ENCODE assay signal across 1 cellular context in the genomic region with DNA sequence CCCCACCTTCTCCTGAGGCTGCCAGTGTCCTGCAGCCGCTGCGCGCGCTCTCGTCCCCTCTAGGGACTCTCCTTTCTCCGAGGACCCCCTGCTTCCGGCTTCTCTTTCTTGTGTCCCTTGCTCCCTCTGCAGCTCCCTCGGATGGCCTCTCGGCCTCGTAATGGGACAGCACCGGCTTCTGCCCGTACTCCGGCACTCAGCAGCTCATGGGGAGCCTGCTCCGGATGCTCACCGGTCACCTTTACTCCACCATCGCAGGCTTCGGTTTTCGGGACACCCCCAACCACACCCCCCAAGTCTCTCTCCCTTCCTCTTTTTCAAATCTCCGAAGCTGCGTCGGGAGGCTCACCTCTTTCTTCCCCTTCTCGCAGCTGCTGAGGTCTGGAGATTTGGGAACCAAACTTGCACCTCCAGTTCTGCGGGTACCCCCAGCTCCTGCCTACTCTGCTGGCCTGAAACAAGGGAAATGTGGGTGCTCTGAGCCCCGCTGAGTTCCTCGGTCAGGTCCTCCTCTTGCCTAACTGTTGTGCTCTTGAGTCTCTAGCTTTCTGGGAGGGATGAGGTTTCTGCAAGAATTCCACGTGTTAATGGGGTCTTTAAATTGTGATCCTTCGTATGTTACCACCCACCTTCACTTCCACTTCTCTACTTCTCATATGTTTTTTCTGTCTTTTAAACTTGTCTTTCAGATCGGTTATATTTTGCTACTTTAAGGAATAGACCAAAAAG.
TF ChIP-seq lines count a peak whose summit lies in the region.

No MANE protein-coding gene starts in this region.

TF ChIP-seq in GM23338, 12 proteins besides CTCF, POLR2A, EP300 and RAD21 (continued from another document):
- TF ChIP-seq, protein P1, sequence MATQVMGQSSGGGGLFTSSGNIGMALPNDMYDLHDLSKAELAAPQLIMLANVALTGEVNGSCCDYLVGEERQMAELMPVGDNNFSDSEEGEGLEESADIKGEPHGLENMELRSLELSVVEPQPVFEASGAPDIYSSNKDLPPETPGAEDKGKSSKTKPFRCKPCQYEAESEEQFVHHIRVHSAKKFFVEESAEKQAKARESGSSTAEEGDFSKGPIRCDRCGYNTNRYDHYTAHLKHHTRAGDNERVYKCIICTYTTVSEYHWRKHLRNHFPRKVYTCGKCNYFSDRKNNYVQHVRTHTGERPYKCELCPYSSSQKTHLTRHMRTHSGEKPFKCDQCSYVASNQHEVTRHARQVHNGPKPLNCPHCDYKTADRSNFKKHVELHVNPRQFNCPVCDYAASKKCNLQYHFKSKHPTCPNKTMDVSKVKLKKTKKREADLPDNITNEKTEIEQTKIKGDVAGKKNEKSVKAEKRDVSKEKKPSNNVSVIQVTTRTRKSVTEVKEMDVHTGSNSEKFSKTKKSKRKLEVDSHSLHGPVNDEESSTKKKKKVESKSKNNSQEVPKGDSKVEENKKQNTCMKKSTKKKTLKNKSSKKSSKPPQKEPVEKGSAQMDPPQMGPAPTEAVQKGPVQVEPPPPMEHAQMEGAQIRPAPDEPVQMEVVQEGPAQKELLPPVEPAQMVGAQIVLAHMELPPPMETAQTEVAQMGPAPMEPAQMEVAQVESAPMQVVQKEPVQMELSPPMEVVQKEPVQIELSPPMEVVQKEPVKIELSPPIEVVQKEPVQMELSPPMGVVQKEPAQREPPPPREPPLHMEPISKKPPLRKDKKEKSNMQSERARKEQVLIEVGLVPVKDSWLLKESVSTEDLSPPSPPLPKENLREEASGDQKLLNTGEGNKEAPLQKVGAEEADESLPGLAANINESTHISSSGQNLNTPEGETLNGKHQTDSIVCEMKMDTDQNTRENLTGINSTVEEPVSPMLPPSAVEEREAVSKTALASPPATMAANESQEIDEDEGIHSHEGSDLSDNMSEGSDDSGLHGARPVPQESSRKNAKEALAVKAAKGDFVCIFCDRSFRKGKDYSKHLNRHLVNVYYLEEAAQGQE (IDR thresholded peaks at IDR 0.05; ENCODE audit: unreplicated experiment): no peak
- TF ChIP-seq JUNB (IDR thresholded peaks at IDR 0.05; ENCODE audit: unreplicated experiment) (no peak), CREB1 (CRISPR knock-in tag; IDR thresholded peaks at IDR 0.05; ENCODE audit: low read depth) (no peak), ZNF114 (CRISPR knock-in tag; IDR thresholded peaks at IDR 0.05) (no peak)
